ENCODE assay signal across 8 cellular contexts in the genomic region with DNA sequence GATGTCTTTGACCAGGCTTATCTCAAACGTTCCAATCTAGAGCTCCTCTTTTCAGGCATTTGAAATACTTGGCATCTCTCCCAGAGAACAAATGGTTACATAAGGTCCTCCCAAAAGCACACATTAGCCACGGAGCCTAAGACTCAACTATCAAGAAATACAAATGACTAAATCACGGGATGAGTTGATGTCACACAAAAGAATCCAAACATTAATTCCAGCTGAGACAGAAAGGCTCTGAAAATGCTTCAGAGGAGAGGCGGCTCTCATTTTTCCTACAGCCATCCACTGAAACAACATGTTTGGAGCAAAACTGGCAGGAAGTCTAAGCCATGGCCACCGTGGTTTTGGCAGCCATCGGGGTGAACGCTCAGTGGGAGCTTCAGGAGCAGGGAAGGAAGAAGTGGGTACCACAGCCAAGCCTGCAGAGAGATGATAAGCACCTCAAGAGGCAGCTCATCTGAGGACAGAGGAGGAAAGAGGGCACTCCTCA.
A peak's percentile ranks its signal among the peaks of the same experiment; 100 is the strongest.
DNase-seq lines count a peak whose midpoint lies in the region; ATAC-seq and TF ChIP-seq lines count a peak whose summit lies in the region.

No MANE protein-coding gene starts in this region.

- H3K27me3 Mint-ChIP-seq in HFFc6 (ENCODE audit: insufficient read depth) (peaks cover 20% of the 10 kb centered on the region), WTC11 (ENCODE audit: low read depth) (no peaks in the 10 kb centered on the region)

- POLR2A ChIA-PET in WTC11 (lab: Charles Lee): no interaction called here

- H3K36me3 Mint-ChIP-seq in HFFc6 (ENCODE audit: low read depth) (peaks cover 33% of the 10 kb centered on the region), WTC11 (peaks cover 42% of the 10 kb centered on the region)

- CTCF ChIA-PET in WTC11 (lab: Charles Lee): interaction anchor here (0.7 to 2.0 kb wide), 7 partner anchors 8 to 599 kb away, joined by 3 to 8 read pairs (median 5); no protein-coding TSS in a partner anchor

- H3K4me1 Mint-ChIP-seq in HFFc6 (ENCODE audit: low read depth): peaks cover 61% of the 10 kb centered on the region
- peaks cover 25% of the 10 kb centered on the region for H3K4me1 Mint-ChIP-seq in WTC11

- H3K27ac ChIP-seq in cardiac muscle cell: no peak overlapping the region
- H3K27ac ChIP-seq in skin epidermis: peak overlapping the region in 15 of 21 experiments; percentile 3 to 79 (median 57)

- no peaks in the 10 kb centered on the region for H3K27me3 ChIP-seq in cardiac muscle cell

- ATAC-seq in WTC11: no peak
- ATAC-seq in GM21447 (IDR thresholded peaks at IDR 0.05; ENCODE audit: unreplicated experiment): no peak

- H3K36me3 ChIP-seq in cardiac muscle cell: peaks cover 21% of the 10 kb centered on the region

- H3K27ac Mint-ChIP-seq in HFFc6: peak overlapping the region; percentile 94
- H3K27ac Mint-ChIP-seq in WTC11: peak overlapping the region; percentile 82

- H3K9me3 Mint-ChIP-seq in HFFc6 (no peaks in the 10 kb centered on the region), WTC11 (no peaks in the 10 kb centered on the region)

- no peak overlapping the region for H3K4me3 ChIP-seq in cardiac muscle cell
- no peak overlapping the region for H3K4me3 ChIP-seq in skin epidermis

- H3K4me1 ChIP-seq in cardiac muscle cell (ENCODE audit: low read depth): peaks cover 10% of the 10 kb centered on the region

- no peaks in the 10 kb centered on the region for H3K9me3 ChIP-seq in cardiac muscle cell (ENCODE audit: low read depth)

- TF ChIP-seq CTCF in HFFc6 (IDR thresholded peaks at IDR 0.05): no peak
- no peak for TF ChIP-seq CTCF in WTC11 (IDR thresholded peaks at IDR 0.05)
- TF ChIP-seq CTCF in cardiac muscle cell (IDR thresholded peaks at IDR 0.05; ENCODE audit: low read depth, low read length): no peak

- DNase-seq in HFFc6 (peak; percentile 90), WTC11 (ENCODE audit: low spot score) (no peak), cardiac muscle cell (ENCODE audit: low read depth in 1 of 2, low spot score in 1 of 2) (peak; percentile 20 to 88), SIG-M5 (lab: John Stamatoyannopoulos, UW) (no peak), iPS-NIHi7 (ENCODE audit: extremely low spot score) (no peak)
- no peak for DNase-seq in stimulated activated CD4-positive, alpha-beta T cell treated with anti-CD3 and anti-CD28 coated beads, Interleukin-2, amount 100 ng/mL, for 48 hours

- H3K4me3 Mint-ChIP-seq in HFFc6 (peak overlapping the region; percentile 67), WTC11 (no peak overlapping the region)

TF ChIP-seq in WTC11, 78 proteins besides CTCF, POLR2A, EP300 and RAD21:
- TF ChIP-seq, protein P1, sequence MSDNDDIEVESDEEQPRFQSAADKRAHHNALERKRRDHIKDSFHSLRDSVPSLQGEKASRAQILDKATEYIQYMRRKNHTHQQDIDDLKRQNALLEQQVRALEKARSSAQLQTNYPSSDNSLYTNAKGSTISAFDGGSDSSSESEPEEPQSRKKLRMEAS (CRISPR knock-in tag; IDR thresholded peaks at IDR 0.05): no peak
- TF ChIP-seq, protein P2, sequence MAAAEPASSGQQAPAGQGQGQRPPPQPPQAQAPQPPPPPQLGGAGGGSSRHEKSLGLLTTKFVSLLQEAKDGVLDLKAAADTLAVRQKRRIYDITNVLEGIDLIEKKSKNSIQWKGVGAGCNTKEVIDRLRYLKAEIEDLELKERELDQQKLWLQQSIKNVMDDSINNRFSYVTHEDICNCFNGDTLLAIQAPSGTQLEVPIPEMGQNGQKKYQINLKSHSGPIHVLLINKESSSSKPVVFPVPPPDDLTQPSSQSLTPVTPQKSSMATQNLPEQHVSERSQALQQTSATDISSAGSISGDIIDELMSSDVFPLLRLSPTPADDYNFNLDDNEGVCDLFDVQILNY (CRISPR knock-in tag; IDR thresholded peaks at IDR 0.05): no peak
- TF ChIP-seq ZNF281 (CRISPR knock-in tag; IDR thresholded peaks at IDR 0.05) (no peak), ATF1 (CRISPR knock-in tag; IDR thresholded peaks at IDR 0.05) (no peak), ELF4 (CRISPR knock-in tag; IDR thresholded peaks at IDR 0.05; ENCODE audit: low read depth) (no peak), CREB1 (CRISPR knock-in tag; IDR thresholded peaks at IDR 0.05) (no peak)

Comparison
In these comparisons a context has a peak if more than half of its experiments do, and no peak if none do; other contexts are left out.
1. DNase-seq: peak in HFFc6 (single experiment) and cardiac muscle cell (2 of 2); none in WTC11 (single experiment), SIG-M5 (single experiment), iPS-NIHi7 (single experiment) and stimulated activated CD4-positive, alpha-beta T cell treated with anti-CD3 and anti-CD28 coated beads, Interleukin-2, amount 100 ng/mL, for 48 hours (0 of 2).